Comparison of ENCODE assay signal across 10 cellular contexts in genomic region chr10:69839696-69840345, GRCh38. TPM values are rescaled to one million over a fixed set of nuclear protein-coding genes. Genes with fewer than 3 reads are reported as not detected.
DNase-seq lines count a peak whose midpoint lies in the region; ATAC-seq and TF ChIP-seq lines count a peak whose summit lies in the region.
"Had no signal": no experiment of that assay in that cellular context is flagged by ENCODE, and none has a peak within 500 bp of the region (broad histone marks: within the 10 kb centered on the region; RNA-seq: fewer than 3 reads in every experiment).

No MANE protein-coding gene starts in this region.

- no peaks in the 10 kb centered on the region for H3K27me3 ChIP-seq in tibial artery

- H3K4me3 ChIP-seq in tibial artery = no peak overlapping the region
- H3K4me3 ChIP-seq: HAP-1 had no signal

- peak overlapping the region in 3 of 5 experiments; percentile 4 to 34 (median 16) for H3K27ac Mint-ChIP-seq in brain
- peak overlapping the region; percentile 58 to 77 (median 70) for H3K27ac Mint-ChIP-seq in immature natural killer cell

- intact Hi-C loops in left colon (cut with DNase I, micrococcal nuclease) = no loop called here
- intact Hi-C loops in tibial artery (cut with DNase I; ENCODE audit: low total_unique reads) = no loop called here

- H3K27ac ChIP-seq in tibial artery = no peak overlapping the region

- H3K9me3 Mint-ChIP-seq in brain (peaks cover 0 to 3% (median 0%) of the 10 kb centered on the region in 5 experiments), immature natural killer cell (no peaks in the 10 kb centered on the region)

- no peaks in the 10 kb centered on the region for H3K36me3 ChIP-seq in tibial artery
- H3K36me3 ChIP-seq: HAP-1 had no signal

- H3K27me3 Mint-ChIP-seq in brain (peaks cover 4% of the 10 kb centered on the region), immature natural killer cell (ENCODE audit: low read depth in 3 of 3) (peaks cover 2 to 3% (median 2%) of the 10 kb centered on the region in 3 donors)

- peaks cover 0 to 8% (median 4%) of the 10 kb centered on the region in 4 donors for H3K4me1 ChIP-seq in tibial artery

- H3K36me3 Mint-ChIP-seq in brain (no peaks in the 10 kb centered on the region), immature natural killer cell (no peaks in the 10 kb centered on the region)

- H3K4me1 Mint-ChIP-seq in brain (peaks cover 55% of the 10 kb centered on the region), immature natural killer cell (peaks cover 56 to 87% of the 10 kb centered on the region in 2 donors)

- H3K4me3 Mint-ChIP-seq in brain (no peak overlapping the region), immature natural killer cell (peak overlapping the region; percentile 47 to 86 (median 70))

- peak; percentile 81 for DNase-seq in A172 (ENCODE audit: low spot score)
- DNase-seq in HPDE6-E6E7 (ENCODE audit: extremely low spot score) = peak; percentile 39
- DNase-seq in immature natural killer cell = peak; percentile 25 to 35 (median 26)
- no peak for DNase-seq in occipital lobe (lab: John Stamatoyannopoulos, UW)
- DNase-seq in omental fat pad (ENCODE audit: low spot score) = no peak
- DNase-seq in left colon = no peak
- DNase-seq in tibial artery = no peak
- DNase-seq: NCI-H1105 had no signal

- H3K9me3 ChIP-seq in tibial artery = no peaks in the 10 kb centered on the region
- H3K9me3 ChIP-seq: HAP-1 had no signal

- no peak for ATAC-seq in omental fat pad (ENCODE audit: low FRiP score)
- ATAC-seq in left colon = no peak

- TF ChIP-seq CTCF in brain (conservative IDR thresholded peaks at IDR 0.05) (no peak), omental fat pad (IDR thresholded peaks at IDR 0.05) (no peak), tibial artery (IDR thresholded peaks at IDR 0.05) (no peak)

RNA-seq across cellular contexts. Expression of gene COL13A1, which starts 38.1 kb away (rescaled TPM):
- 0.86 and 1.1 TPM in 2 replicates for total RNA-seq in A172 (2014; rRNA removed; shearing (Covaris generic))
- polyA plus RNA-seq in brain (ENCODE audit: insufficient read depth, low read depth, low replicate concordance) = 0.46 TPM
- 1 to 10 TPM; 1.0 to 6.0 (median 1.6) TPM for polyA plus RNA-seq in immature natural killer cell
- 1.7 TPM for total RNA-seq in occipital lobe
- under 1 TPM in 2 of 4 donors, not detected in 2; 0.46 to 0.60 TPM for total RNA-seq in omental fat pad
- 1 to 10 TPM in 1 of 2 donors, under 1 TPM in 1; 0.70 to 1.4 TPM for total RNA-seq in left colon

Comparison
In these comparisons a context has a peak if more than half of its experiments do, and no peak if none do; other contexts are left out.
1. DNase-seq: peak in A172 (single experiment), HPDE6-E6E7 (single experiment) and immature natural killer cell (3 of 3); none in occipital lobe (single experiment), omental fat pad (single experiment), left colon (0 of 2) and tibial artery (0 of 2).
2. H3K4me3 Mint-ChIP-seq: peak in immature natural killer cell (5 of 5); none in brain (0 of 5).